1 cellular context compared by ENCODE assay signal in genomic region chr6:13814176-13814937, GRCh38.
A peak's percentile ranks its signal among the peaks of the same experiment; 100 is the strongest.
TF ChIP-seq lines count a peak whose summit lies in the region.

TSS of gene MCUR1 (minus strand) at chr6:13814557. CDS start at chr6:13814429, 128 bp downstream.

TF ChIP-seq in HepG2, 621 proteins besides CTCF, POLR2A, EP300 and RAD21 (continued from another document and continues in another):
- peak; percentile 37 for TF ChIP-seq ZNF407 (CRISPR knock-in tag; IDR thresholded peaks at IDR 0.05; ENCODE audit: not compliant biosample characterization)
- TF ChIP-seq ZNF362 (CRISPR knock-in tag; IDR thresholded peaks at IDR 0.05; ENCODE audit: borderline replicate concordance) = peak; percentile 12; the same call in 1 of the 2 replicates
- TF ChIP-seq GLMP (CRISPR knock-in tag; IDR thresholded peaks at IDR 0.05; ENCODE audit: borderline replicate concordance) = no peak
- peak; percentile 85; the same call in 1 of the 2 replicates for TF ChIP-seq NFAT5 (CRISPR knock-in tag; IDR thresholded peaks at IDR 0.05)
- TF ChIP-seq ZNF766 (CRISPR knock-in tag; IDR thresholded peaks at IDR 0.05; ENCODE audit: borderline replicate concordance) = peak; percentile 91; the same call in 1 of the 2 replicates
- peak; percentile 91 for TF ChIP-seq EED (CRISPR knock-in tag; IDR thresholded peaks at IDR 0.05)
- no peak for TF ChIP-seq TEAD3 (CRISPR knock-in tag; optimal IDR thresholded peaks at IDR 0.05; ENCODE audit: borderline replicate concordance)
- peak; percentile 39; the same call in 1 of the 2 replicates for TF ChIP-seq SRF (IDR thresholded peaks at IDR 0.05; ENCODE audit: low read depth, low read length)
- TF ChIP-seq NR2F6 (IDR thresholded peaks at IDR 0.05) = no peak
- 0 out of 2 replicates have a peak, but pooled peaks have one; percentile 15 for TF ChIP-seq NR2F6 (CRISPR knock-in tag; IDR thresholded peaks at IDR 0.05)
- TF ChIP-seq TEAD2 (CRISPR knock-in tag; IDR thresholded peaks at IDR 0.05) = 0 out of 2 replicates have a peak, but pooled peaks have one; percentile 82
- TF ChIP-seq PAWR (CRISPR knock-in tag; IDR thresholded peaks at IDR 0.05; ENCODE audit: borderline replicate concordance) = peak; percentile 64; the same call in 1 of the 2 replicates
- TF ChIP-seq KLF15 (CRISPR knock-in tag; IDR thresholded peaks at IDR 0.05; ENCODE audit: borderline replicate concordance) = peak; percentile 11; the same call in 1 of the 2 replicates
- no peak; the same call in 1 of the 2 replicates for TF ChIP-seq ZNF773 (CRISPR knock-in tag; IDR thresholded peaks at IDR 0.05; ENCODE audit: borderline replicate concordance)
- TF ChIP-seq ZNF292 (CRISPR knock-in tag; IDR thresholded peaks at IDR 0.05; ENCODE audit: borderline replicate concordance, low read depth) = peak; percentile 56; the same call in 1 of the 2 replicates
- peak; percentile 44; the same call in 1 of the 2 replicates for TF ChIP-seq ZSCAN22 (CRISPR knock-in tag; IDR thresholded peaks at IDR 0.05)
- TF ChIP-seq SMAD3 (CRISPR knock-in tag; IDR thresholded peaks at IDR 0.05) = no peak; the same call in 1 of the 2 replicates
- peak; percentile 77; the same call in 1 of the 2 replicates for TF ChIP-seq ZNF556 (CRISPR knock-in tag; IDR thresholded peaks at IDR 0.05; ENCODE audit: borderline replicate concordance)
- peak; percentile 57; the same call in 1 of the 2 replicates for TF ChIP-seq ZFP41 (CRISPR knock-in tag; IDR thresholded peaks at IDR 0.05; ENCODE audit: borderline replicate concordance)
- TF ChIP-seq BRD4 (CRISPR knock-in tag; IDR thresholded peaks at IDR 0.05) = peak; percentile 61
- peak; percentile 16 for TF ChIP-seq NFYB (CRISPR knock-in tag; IDR thresholded peaks at IDR 0.05)
- peak; percentile 23; the same call in 1 of the 2 replicates for TF ChIP-seq ZBTB7B (CRISPR knock-in tag; IDR thresholded peaks at IDR 0.05)
- TF ChIP-seq SYNCRIP (IDR thresholded peaks at IDR 0.05; ENCODE audit: insufficient read depth, low read depth, low read length) = no peak
- TF ChIP-seq SNAPC4 (CRISPR knock-in tag; IDR thresholded peaks at IDR 0.05) = no peak
- TF ChIP-seq CENPBD1 (CRISPR knock-in tag; IDR thresholded peaks at IDR 0.05; ENCODE audit: borderline replicate concordance, low read depth) = peak; percentile 2; the same call in 1 of the 2 replicates
- TF ChIP-seq ZNF883 (CRISPR knock-in tag; IDR thresholded peaks at IDR 0.05; ENCODE audit: not compliant biosample characterization) = peak; percentile 91
- no peak for TF ChIP-seq RAD51 (IDR thresholded peaks at IDR 0.05; ENCODE audit: borderline replicate concordance)
- peak; percentile 98 for TF ChIP-seq ZNF547 (CRISPR knock-in tag; IDR thresholded peaks at IDR 0.05)
- TF ChIP-seq RBFOX2 (IDR thresholded peaks at IDR 0.05; ENCODE audit: low read depth, low read length) = peak; percentile 98
- TF ChIP-seq ZNF614 (CRISPR knock-in tag; IDR thresholded peaks at IDR 0.05; ENCODE audit: borderline replicate concordance) = 0 out of 2 replicates have a peak, but pooled peaks have one; percentile 7
- TF ChIP-seq IKZF1 (IDR thresholded peaks at IDR 0.05) = no peak
- TF ChIP-seq ZBTB3 (CRISPR knock-in tag; IDR thresholded peaks at IDR 0.05; ENCODE audit: borderline replicate concordance, low read depth) = 0 out of 2 replicates have a peak, but pooled peaks have one; percentile 28
